Comparison of ENCODE assay signal across 8 cellular contexts in genomic region chr18:26656944-26657536, GRCh38.
DNase-seq lines count a peak whose midpoint lies in the region; ATAC-seq and TF ChIP-seq lines count a peak whose summit lies in the region.

No MANE protein-coding gene starts in this region.

- no peaks in the 10 kb centered on the region for H3K36me3 ChIP-seq in PC-3 (ENCODE audit: low read depth, low read length)

- no peaks in the 10 kb centered on the region for H3K9me3 ChIP-seq in PC-3 (ENCODE audit: low read length)

- peak; percentile 68 for ATAC-seq in GM19035 (IDR thresholded peaks at IDR 0.05; ENCODE audit: unreplicated experiment)
- peak; percentile 73 for ATAC-seq in PC-3

- intact Hi-C loops in PC-3 (cut with micrococcal nuclease): loop anchor here (1.0 to 10.0 kb wide), 5 partner anchors 89 to 348 kb away; no protein-coding TSS in a partner anchor

- POLR2A ChIA-PET in PC-3 (lab: Charles Lee; ENCODE audit: unreplicated experiment): interaction anchor here (0.6 kb wide), 1 partner anchor 39 kb away, joined by 3 read pairs; no protein-coding TSS in a partner anchor

- no peaks in the 10 kb centered on the region for H4K20me1 ChIP-seq in PC-3 (ENCODE audit: low read length)

- TF ChIP-seq CTCF in PC-3 (conservative IDR thresholded peaks at IDR 0.05; ENCODE audit: low read depth, low read length): peak; percentile 25; the same call in 1 of the 2 replicates
- peak; percentile 29 for TF ChIP-seq CTCF in cardiac fibroblast (IDR thresholded peaks at IDR 0.05; ENCODE audit: low read depth, low read length)

- DNase-seq in CD1c-positive myeloid dendritic cell (ENCODE audit: extremely low spot score) (peak; percentile 74), HPDE6-E6E7 (ENCODE audit: extremely low spot score) (peak; percentile 46), PC-3 (peak; percentile 68), cardiac fibroblast (ENCODE audit: low read depth in 2 of 2) (peak; percentile 65 to 78), inferior parietal cortex (ENCODE audit: extremely low spot score) (peak; percentile 74), skeletal muscle cell (ENCODE audit: low read depth) (peak; percentile 12)
- DNase-seq in activated CD4-positive, CD25-positive, alpha-beta regulatory T cell (lab: John Stamatoyannopoulos, UW): no peak

- CTCF ChIA-PET in PC-3 (lab: Charles Lee): interaction anchor here (0.6 to 1.1 kb wide), 2 partner anchors 8 to 36 kb away, joined by 3 to 4 read pairs; no protein-coding TSS in a partner anchor

- H3F3A ChIP-seq in PC-3 (ENCODE audit: low read length, unreplicated experiment): peaks cover 4% of the 10 kb centered on the region

- no peaks in the 10 kb centered on the region for H3K9me2 ChIP-seq in PC-3 (replicated peaks; ENCODE audit: low read length)

- peak overlapping the region; percentile 92 for H2AFZ ChIP-seq in PC-3 (ENCODE audit: low read length)

- peak overlapping the region; percentile 96 for H3K4me2 ChIP-seq in PC-3 (ENCODE audit: low read length)

- H3K9ac ChIP-seq in PC-3 (ENCODE audit: low read length): peak overlapping the region; percentile 18; the same call in 1 of the 2 replicates

- H3K4me3 ChIP-seq in PC-3 (ENCODE audit: low read length): peak overlapping the region; percentile 77
- peak overlapping the region; percentile 61 for H3K4me3 ChIP-seq in cardiac fibroblast (replicated peaks in 1 of 2; ENCODE audit: low read depth in 2 of 2, low read length in 2 of 2)
- H3K4me3 ChIP-seq in skeletal muscle cell (ENCODE audit: low read depth, low read length): peak overlapping the region; percentile 73

- H3K4me1 ChIP-seq in PC-3 (ENCODE audit: insufficient read depth, low read length): peaks cover 10% of the 10 kb centered on the region

- no peak overlapping the region for H3K27ac ChIP-seq in PC-3 (ENCODE audit: low read length)

- H3K27me3 ChIP-seq in PC-3 (ENCODE audit: low read length): peaks cover 52% of the 10 kb centered on the region

- no peaks in the 10 kb centered on the region for H3K79me2 ChIP-seq in PC-3 (ENCODE audit: low read length)

- no TSS peak for BruUV-seq in PC-3 (replicated peaks; lab: Mats Ljungman, UMichigan)

Comparison
In these comparisons a context has a peak if more than half of its experiments do, and no peak if none do; other contexts are left out.
1. DNase-seq: peak in CD1c-positive myeloid dendritic cell (single experiment), HPDE6-E6E7 (single experiment), PC-3 (single experiment), cardiac fibroblast (2 of 2), inferior parietal cortex (single experiment) and skeletal muscle cell (single experiment); none in activated CD4-positive, CD25-positive, alpha-beta regulatory T cell (0 of 4).
2. Peak in every context shown above with its lines, with median percentiles within 50 percentile points of each other: H3K4me3 ChIP-seq.